Comparison of ENCODE assay signal across 1 cellular context in the genomic region with DNA sequence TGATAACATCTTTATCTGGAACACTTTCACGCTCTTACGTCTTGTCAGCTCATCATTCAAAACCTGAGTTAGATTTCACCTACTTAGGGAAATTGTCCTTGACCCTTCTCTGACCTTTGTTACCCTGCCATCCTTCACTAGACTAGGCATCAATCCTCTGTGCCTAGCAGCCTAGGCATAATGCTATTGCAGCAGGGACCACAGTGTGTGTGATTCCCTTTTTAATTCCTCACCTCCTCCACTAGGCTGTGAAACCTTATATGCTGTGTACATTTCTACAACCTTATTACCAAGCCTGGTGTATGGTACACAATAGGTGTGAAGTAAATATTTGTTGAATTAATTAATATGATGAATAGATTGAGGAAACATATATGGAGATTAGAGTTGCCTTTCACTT.
TF ChIP-seq lines count a peak whose summit lies in the region.

No MANE protein-coding gene starts in this region.

TF ChIP-seq in GM23338, 12 proteins besides CTCF, POLR2A, EP300 and RAD21 (continued from another document):
- TF ChIP-seq, protein P1, sequence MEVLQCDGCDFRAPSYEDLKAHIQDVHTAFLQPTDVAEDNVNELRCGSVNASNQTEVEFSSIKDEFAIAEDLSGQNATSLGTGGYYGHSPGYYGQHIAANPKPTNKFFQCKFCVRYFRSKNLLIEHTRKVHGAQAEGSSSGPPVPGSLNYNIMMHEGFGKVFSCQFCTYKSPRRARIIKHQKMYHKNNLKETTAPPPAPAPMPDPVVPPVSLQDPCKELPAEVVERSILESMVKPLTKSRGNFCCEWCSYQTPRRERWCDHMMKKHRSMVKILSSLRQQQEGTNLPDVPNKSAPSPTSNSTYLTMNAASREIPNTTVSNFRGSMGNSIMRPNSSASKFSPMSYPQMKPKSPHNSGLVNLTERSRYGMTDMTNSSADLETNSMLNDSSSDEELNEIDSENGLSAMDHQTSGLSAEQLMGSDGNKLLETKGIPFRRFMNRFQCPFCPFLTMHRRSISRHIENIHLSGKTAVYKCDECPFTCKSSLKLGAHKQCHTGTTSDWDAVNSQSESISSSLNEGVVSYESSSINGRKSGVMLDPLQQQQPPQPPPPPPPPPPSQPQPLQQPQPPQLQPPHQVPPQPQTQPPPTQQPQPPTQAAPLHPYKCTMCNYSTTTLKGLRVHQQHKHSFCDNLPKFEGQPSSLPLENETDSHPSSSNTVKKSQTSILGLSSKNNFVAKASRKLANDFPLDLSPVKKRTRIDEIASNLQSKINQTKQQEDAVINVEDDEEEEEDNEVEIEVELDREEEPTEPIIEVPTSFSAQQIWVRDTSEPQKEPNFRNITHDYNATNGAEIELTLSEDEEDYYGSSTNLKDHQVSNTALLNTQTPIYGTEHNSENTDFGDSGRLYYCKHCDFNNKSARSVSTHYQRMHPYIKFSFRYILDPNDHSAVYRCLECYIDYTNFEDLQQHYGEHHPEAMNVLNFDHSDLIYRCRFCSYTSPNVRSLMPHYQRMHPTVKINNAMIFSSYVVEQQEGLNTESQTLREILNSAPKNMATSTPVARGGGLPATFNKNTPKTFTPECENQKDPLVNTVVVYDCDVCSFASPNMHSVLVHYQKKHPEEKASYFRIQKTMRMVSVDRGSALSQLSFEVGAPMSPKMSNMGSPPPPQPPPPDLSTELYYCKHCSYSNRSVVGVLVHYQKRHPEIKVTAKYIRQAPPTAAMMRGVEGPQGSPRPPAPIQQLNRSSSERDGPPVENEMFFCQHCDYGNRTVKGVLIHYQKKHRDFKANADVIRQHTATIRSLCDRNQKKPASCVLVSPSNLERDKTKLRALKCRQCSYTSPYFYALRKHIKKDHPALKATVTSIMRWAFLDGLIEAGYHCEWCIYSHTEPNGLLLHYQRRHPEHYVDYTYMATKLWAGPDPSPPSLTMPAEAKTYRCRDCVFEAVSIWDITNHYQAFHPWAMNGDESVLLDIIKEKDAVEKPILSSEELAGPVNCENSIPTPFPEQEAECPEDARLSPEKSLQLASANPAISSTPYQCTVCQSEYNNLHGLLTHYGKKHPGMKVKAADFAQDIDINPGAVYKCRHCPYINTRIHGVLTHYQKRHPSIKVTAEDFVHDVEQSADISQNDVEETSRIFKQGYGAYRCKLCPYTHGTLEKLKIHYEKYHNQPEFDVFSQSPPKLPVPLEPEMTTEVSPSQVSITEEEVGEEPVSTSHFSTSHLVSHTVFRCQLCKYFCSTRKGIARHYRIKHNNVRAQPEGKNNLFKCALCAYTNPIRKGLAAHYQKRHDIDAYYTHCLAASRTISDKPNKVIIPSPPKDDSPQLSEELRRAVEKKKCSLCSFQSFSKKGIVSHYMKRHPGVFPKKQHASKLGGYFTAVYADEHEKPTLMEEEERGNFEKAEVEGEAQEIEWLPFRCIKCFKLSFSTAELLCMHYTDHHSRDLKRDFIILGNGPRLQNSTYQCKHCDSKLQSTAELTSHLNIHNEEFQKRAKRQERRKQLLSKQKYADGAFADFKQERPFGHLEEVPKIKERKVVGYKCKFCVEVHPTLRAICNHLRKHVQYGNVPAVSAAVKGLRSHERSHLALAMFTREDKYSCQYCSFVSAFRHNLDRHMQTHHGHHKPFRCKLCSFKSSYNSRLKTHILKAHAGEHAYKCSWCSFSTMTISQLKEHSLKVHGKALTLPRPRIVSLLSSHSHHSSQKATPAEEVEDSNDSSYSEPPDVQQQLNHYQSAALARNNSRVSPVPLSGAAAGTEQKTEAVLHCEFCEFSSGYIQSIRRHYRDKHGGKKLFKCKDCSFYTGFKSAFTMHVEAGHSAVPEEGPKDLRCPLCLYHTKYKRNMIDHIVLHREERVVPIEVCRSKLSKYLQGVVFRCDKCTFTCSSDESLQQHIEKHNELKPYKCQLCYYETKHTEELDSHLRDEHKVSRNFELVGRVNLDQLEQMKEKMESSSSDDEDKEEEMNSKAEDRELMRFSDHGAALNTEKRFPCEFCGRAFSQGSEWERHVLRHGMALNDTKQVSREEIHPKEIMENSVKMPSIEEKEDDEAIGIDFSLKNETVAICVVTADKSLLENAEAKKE (CRISPR knock-in tag; IDR thresholded peaks at IDR 0.05) = no peak
- TF ChIP-seq, protein P2, sequence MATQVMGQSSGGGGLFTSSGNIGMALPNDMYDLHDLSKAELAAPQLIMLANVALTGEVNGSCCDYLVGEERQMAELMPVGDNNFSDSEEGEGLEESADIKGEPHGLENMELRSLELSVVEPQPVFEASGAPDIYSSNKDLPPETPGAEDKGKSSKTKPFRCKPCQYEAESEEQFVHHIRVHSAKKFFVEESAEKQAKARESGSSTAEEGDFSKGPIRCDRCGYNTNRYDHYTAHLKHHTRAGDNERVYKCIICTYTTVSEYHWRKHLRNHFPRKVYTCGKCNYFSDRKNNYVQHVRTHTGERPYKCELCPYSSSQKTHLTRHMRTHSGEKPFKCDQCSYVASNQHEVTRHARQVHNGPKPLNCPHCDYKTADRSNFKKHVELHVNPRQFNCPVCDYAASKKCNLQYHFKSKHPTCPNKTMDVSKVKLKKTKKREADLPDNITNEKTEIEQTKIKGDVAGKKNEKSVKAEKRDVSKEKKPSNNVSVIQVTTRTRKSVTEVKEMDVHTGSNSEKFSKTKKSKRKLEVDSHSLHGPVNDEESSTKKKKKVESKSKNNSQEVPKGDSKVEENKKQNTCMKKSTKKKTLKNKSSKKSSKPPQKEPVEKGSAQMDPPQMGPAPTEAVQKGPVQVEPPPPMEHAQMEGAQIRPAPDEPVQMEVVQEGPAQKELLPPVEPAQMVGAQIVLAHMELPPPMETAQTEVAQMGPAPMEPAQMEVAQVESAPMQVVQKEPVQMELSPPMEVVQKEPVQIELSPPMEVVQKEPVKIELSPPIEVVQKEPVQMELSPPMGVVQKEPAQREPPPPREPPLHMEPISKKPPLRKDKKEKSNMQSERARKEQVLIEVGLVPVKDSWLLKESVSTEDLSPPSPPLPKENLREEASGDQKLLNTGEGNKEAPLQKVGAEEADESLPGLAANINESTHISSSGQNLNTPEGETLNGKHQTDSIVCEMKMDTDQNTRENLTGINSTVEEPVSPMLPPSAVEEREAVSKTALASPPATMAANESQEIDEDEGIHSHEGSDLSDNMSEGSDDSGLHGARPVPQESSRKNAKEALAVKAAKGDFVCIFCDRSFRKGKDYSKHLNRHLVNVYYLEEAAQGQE (IDR thresholded peaks at IDR 0.05; ENCODE audit: unreplicated experiment) = no peak
- TF ChIP-seq ZNF331 (CRISPR knock-in tag; IDR thresholded peaks at IDR 0.05; ENCODE audit: low read depth) = no peak
- TF ChIP-seq EZH2 (IDR thresholded peaks at IDR 0.05; ENCODE audit: low read depth, unreplicated experiment) = no peak
